Comparison of ENCODE assay signal across 32 cellular contexts in the genomic region with DNA sequence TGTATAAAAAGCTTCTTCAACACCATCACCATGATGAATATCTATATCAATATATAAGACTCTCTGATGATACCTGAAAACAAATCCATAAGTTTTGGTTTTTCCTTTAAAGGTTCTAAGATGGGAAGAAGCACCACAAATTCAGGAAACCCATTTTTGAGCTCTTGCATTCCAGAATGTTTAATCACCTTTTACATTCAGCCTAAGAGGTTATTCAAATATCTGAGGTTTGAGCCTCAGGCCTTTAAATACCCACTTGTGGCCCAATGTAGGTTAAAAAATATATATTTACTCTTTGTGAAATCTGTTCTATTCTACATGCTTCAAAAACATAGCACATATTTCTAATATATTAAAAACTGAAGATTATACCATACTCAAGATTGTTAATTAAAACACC. TPM values are rescaled to one million over a fixed set of nuclear protein-coding genes. Genes with fewer than 3 reads are reported as not detected.
DNase-seq lines count a peak whose midpoint lies in the region; ATAC-seq and TF ChIP-seq lines count a peak whose summit lies in the region.
"Had no signal": no experiment of that assay in that cellular context is flagged by ENCODE, and none has a peak within 500 bp of the region (broad histone marks: within the 10 kb centered on the region; RNA-seq: fewer than 3 reads in every experiment).

No MANE protein-coding gene starts in this region.

- no peaks in the 10 kb centered on the region for H3K4me1 ChIP-seq in left ventricle myocardium inferior
- H3K4me1 ChIP-seq: BLaER1 treated with 17β-estradiol and CSF1 and Interleukin-3, amounts not matched to agents 10 nM and 100 nM; heart right ventricle; left lung; suprapubic skin had no signal

- ATAC-seq in CD4-positive, alpha-beta T cell (ENCODE audit: poor library complexity): no peak
- ATAC-seq in activated T-helper 17 cell treated with anti-CD3 and anti-CD28 coated beads, Interleukin-2, amount 50 U/mL, for 72 hours (replicated peaks): no peak
- ATAC-seq: HCT116; heart right ventricle; left lung; natural killer cell treated with Interleukin-12 subunit alpha and Interleukin-12 subunit beta and Interleukin-15 and Interleukin-18, amount 100 ng/mL, for 72 hours; Panc1; stimulated activated naive B cell treated with anti-CD40 and anti-IgM and Interleukin-4, amounts not matched to agents 10 μg/mL and 1 μg/mL and 100 μg/mL, for 72 hours had no signal

- H3K4me3 Mint-ChIP-seq in CD4-positive, alpha-beta T cell: no peak overlapping the region
- no peak overlapping the region for H3K4me3 Mint-ChIP-seq in activated T-helper 17 cell treated with anti-CD3 and anti-CD28 coated beads, Interleukin-2, amount 50 U/mL, for 72 hours
- H3K4me3 Mint-ChIP-seq: natural killer cell treated with Interleukin-12 subunit alpha and Interleukin-12 subunit beta and Interleukin-15 and Interleukin-18, amount 100 ng/mL, for 72 hours; stimulated activated naive B cell treated with anti-CD40 and anti-IgM and Interleukin-4, amounts not matched to agents 10 μg/mL and 1 μg/mL and 100 μg/mL, for 72 hours; T-helper 1 cell treated with Interleukin-12 subunit alpha and Interleukin-12 subunit beta and Interleukin-4 antibody, amounts not matched to agents 30 μg/mL and 1 μg/mL, for 36 hours had no signal

- H3K27ac Mint-ChIP-seq in CD4-positive, alpha-beta T cell: no peak overlapping the region
- no peak overlapping the region for H3K27ac Mint-ChIP-seq in activated T-helper 17 cell treated with anti-CD3 and anti-CD28 coated beads, Interleukin-2, amount 50 U/mL, for 72 hours
- H3K27ac Mint-ChIP-seq: natural killer cell treated with Interleukin-12 subunit alpha and Interleukin-12 subunit beta and Interleukin-15 and Interleukin-18, amount 100 ng/mL, for 72 hours; stimulated activated naive B cell treated with anti-CD40 and anti-IgM and Interleukin-4, amounts not matched to agents 10 μg/mL and 1 μg/mL and 100 μg/mL, for 72 hours; T-helper 1 cell treated with Interleukin-12 subunit alpha and Interleukin-12 subunit beta and Interleukin-4 antibody, amounts not matched to agents 30 μg/mL and 1 μg/mL, for 36 hours had no signal

- peaks cover 89% of the 10 kb centered on the region for H3K36me3 Mint-ChIP-seq in CD4-positive, alpha-beta T cell (ENCODE audit: low read depth)
- H3K36me3 Mint-ChIP-seq in activated T-helper 17 cell treated with anti-CD3 and anti-CD28 coated beads, Interleukin-2, amount 50 U/mL, for 72 hours (ENCODE audit: low read depth): peaks cover 92% of the 10 kb centered on the region

- no peak overlapping the region for H3K27ac ChIP-seq in CD4-positive, alpha-beta T cell (ENCODE audit: low read depth, low read length)
- no peak overlapping the region for H3K27ac ChIP-seq in left ventricle myocardium inferior (replicated peaks)
- H3K27ac ChIP-seq: BLaER1 treated with 17β-estradiol and CSF1 and Interleukin-3, amounts not matched to agents 10 nM and 100 nM; heart right ventricle; left lung; ovary; right atrium auricular region; SJSA1; suprapubic skin had no signal

- in situ Hi-C loops in astrocyte of the spinal cord (cut with HindIII; ENCODE audit: low sequenced_read_pairs): no loop called here

- peaks cover 52% of the 10 kb centered on the region for H3K36me3 ChIP-seq in left ventricle myocardium inferior
- H3K36me3 ChIP-seq: ovary had no signal

- H3K27me3 Mint-ChIP-seq in CD4-positive, alpha-beta T cell: no peaks in the 10 kb centered on the region
- H3K27me3 Mint-ChIP-seq in activated T-helper 17 cell treated with anti-CD3 and anti-CD28 coated beads, Interleukin-2, amount 50 U/mL, for 72 hours: no peaks in the 10 kb centered on the region
- H3K27me3 Mint-ChIP-seq: natural killer cell treated with Interleukin-12 subunit alpha and Interleukin-12 subunit beta and Interleukin-15 and Interleukin-18, amount 100 ng/mL, for 72 hours; stimulated activated naive B cell treated with anti-CD40 and anti-IgM and Interleukin-4, amounts not matched to agents 10 μg/mL and 1 μg/mL and 100 μg/mL, for 72 hours had no signal

- POLR2A ChIA-PET in CD4-positive, alpha-beta T cell (lab: Charles Lee): interaction anchor here (1.4 kb wide), 1 partner anchor 16 kb away, joined by 4 read pairs; no protein-coding TSS in a partner anchor

- CTCF ChIA-PET in CD4-positive, alpha-beta T cell (lab: Charles Lee): no interaction called here

- intact Hi-C loops in CD4-positive, alpha-beta T cell (cut with DNase I, micrococcal nuclease): no loop called here
- intact Hi-C loops in left ventricle myocardium inferior (cut with micrococcal nuclease): no loop called here

- no peaks in the 10 kb centered on the region for H3K9me3 Mint-ChIP-seq in CD4-positive, alpha-beta T cell
- H3K9me3 Mint-ChIP-seq in activated T-helper 17 cell treated with anti-CD3 and anti-CD28 coated beads, Interleukin-2, amount 50 U/mL, for 72 hours: no peaks in the 10 kb centered on the region
- H3K9me3 Mint-ChIP-seq: natural killer cell treated with Interleukin-12 subunit alpha and Interleukin-12 subunit beta and Interleukin-15 and Interleukin-18, amount 100 ng/mL, for 72 hours; stimulated activated naive B cell treated with anti-CD40 and anti-IgM and Interleukin-4, amounts not matched to agents 10 μg/mL and 1 μg/mL and 100 μg/mL, for 72 hours; T-helper 1 cell treated with Interleukin-12 subunit alpha and Interleukin-12 subunit beta and Interleukin-4 antibody, amounts not matched to agents 30 μg/mL and 1 μg/mL, for 36 hours had no signal

- TF ChIP-seq CTCF in AG10803 (conservative IDR thresholded peaks at IDR 0.05; ENCODE audit: low read length) (no peak), astrocyte of the spinal cord (IDR thresholded peaks at IDR 0.05; ENCODE audit: low read depth, low read length) (no peak), left ventricle myocardium inferior (IDR thresholded peaks at IDR 0.05; ENCODE audit: borderline replicate concordance) (no peak)
- no peak for TF ChIP-seq CTCF in CD4-positive, alpha-beta T cell (IDR thresholded peaks at IDR 0.05)

- peaks cover 5% of the 10 kb centered on the region for H3K4me1 Mint-ChIP-seq in CD4-positive, alpha-beta T cell (ENCODE audit: low read depth)
- H3K4me1 Mint-ChIP-seq in activated T-helper 17 cell treated with anti-CD3 and anti-CD28 coated beads, Interleukin-2, amount 50 U/mL, for 72 hours: no peaks in the 10 kb centered on the region
- H3K4me1 Mint-ChIP-seq: stimulated activated naive B cell treated with anti-CD40 and anti-IgM and Interleukin-4, amounts not matched to agents 10 μg/mL and 1 μg/mL and 100 μg/mL, for 72 hours had no signal

- H3K4me3 ChIP-seq in AG10803 (ENCODE audit: low read length): no peak overlapping the region
- no peak overlapping the region for H3K4me3 ChIP-seq in astrocyte of the spinal cord (ENCODE audit: low read depth, low read length)
- no peak overlapping the region for H3K4me3 ChIP-seq in left ventricle myocardium inferior
- H3K4me3 ChIP-seq: BLaER1 treated with 17β-estradiol and CSF1 and Interleukin-3, amounts not matched to agents 10 nM and 100 nM; heart right ventricle; left lung; ovary; right atrium auricular region; SJSA1; suprapubic skin had no signal

- DNase-seq in AG10803 (ENCODE audit: low read depth) (peak; percentile 49), LHCN-M2 (ENCODE audit: low read depth) (peak; percentile 42), astrocyte of the spinal cord (ENCODE audit: low read depth, low spot score) (peak; percentile 61), iris pigment epithelial cell (ENCODE audit: low read depth) (peak; percentile 47), left ventricle myocardium inferior (no peak)
- DNase-seq in activated CD8-positive, alpha-beta memory T cell treated with anti-CD3 and anti-CD28 coated beads for 24 hours: no peak
- DNase-seq in CD4-positive, alpha-beta T cell: no peak
- DNase-seq: activated CD4-positive, alpha-beta T cell treated with anti-CD3 and anti-CD28 coated beads for 4 hours; activated naive CD4-positive, alpha-beta T cell treated with Interleukin-2 at 50 U/mL for 16 hours; activated T-cell treated with anti-CD3 and anti-CD28 coated beads, Interleukin-2, amount 50 U/mL, for 48 hours; amygdala; Calu3; dermis blood vessel endothelial cell; DND-41; heart right ventricle; left lung; MM.1S; NCI-H1417 treated with DMSO at 0.1 percent for 48 hours; NCI-H2107; NCI-H446 treated with DMSO at 0.1 percent for 48 hours; ovary; stimulated activated CD4-positive, alpha-beta T cell treated with anti-CD3 and anti-CD28 coated beads, Interleukin-4, amount 100 ng/mL, for 24 hours; stimulated activated naive B cell treated with anti-CD40 and anti-IgM and Interleukin-4, amounts not matched to agents 10 μg/mL and 1 μg/mL and 100 μg/mL, for 72 hours had no signal

- H3K9me3 ChIP-seq in CD4-positive, alpha-beta T cell (ENCODE audit: control insufficient read depth, low read length): no peaks in the 10 kb centered on the region
- no peaks in the 10 kb centered on the region for H3K9me3 ChIP-seq in left ventricle myocardium inferior (replicated peaks)
- H3K9me3 ChIP-seq: BLaER1 treated with 17β-estradiol and CSF1 and Interleukin-3, amounts not matched to agents 10 nM and 100 nM; heart right ventricle; left lung; ovary; right atrium auricular region; SJSA1; suprapubic skin had no signal

- H3K27me3 ChIP-seq in CD4-positive, alpha-beta T cell (ENCODE audit: control insufficient read depth, insufficient read depth, low read length): no peaks in the 10 kb centered on the region
- no peaks in the 10 kb centered on the region for H3K27me3 ChIP-seq in left ventricle myocardium inferior (ENCODE audit: low read depth)
- H3K27me3 ChIP-seq: BLaER1 treated with 17β-estradiol and CSF1 and Interleukin-3, amounts not matched to agents 10 nM and 100 nM; heart right ventricle; left lung; ovary; right atrium auricular region; SJSA1; suprapubic skin had no signal

RNA-seq across cellular contexts. Expression of gene HDAC2, which starts 17.6 kb away (rescaled TPM):
- 76.8 and 119 TPM in 2 replicates for total RNA-seq in LHCN-M2 (2014; rRNA removed)
- 131 TPM for polyA plus RNA-seq in LHCN-M2 (2012)
- 10 to 100 TPM; 29.9 to 40.8 TPM for total RNA-seq in CD4-positive, alpha-beta T cell
- total RNA-seq in left ventricle myocardium inferior: 44.3 TPM
- 10 to 100 TPM; 53.9 to 95.7 TPM for total RNA-seq in activated T-helper 17 cell treated with anti-CD3 and anti-CD28 coated beads, Interleukin-2, amount 50 U/mL, for 72 hours

Comparison
In these comparisons a context has a peak if more than half of its experiments do, and no peak if none do; other contexts are left out.
1. DNase-seq: peak in AG10803 (single experiment), LHCN-M2 (single experiment), astrocyte of the spinal cord (single experiment) and iris pigment epithelial cell (single experiment); none in activated CD8-positive, alpha-beta memory T cell treated with anti-CD3 and anti-CD28 coated beads for 24 hours (single experiment), CD4-positive, alpha-beta T cell (0 of 10) and left ventricle myocardium inferior (single experiment).